Comparison of ENCODE assay signal across 28 cellular contexts in genomic region chr2:135796606-135797005, GRCh38.
"Had no signal": no experiment of that assay in that cellular context is flagged by ENCODE, and none has a peak within 500 bp of the region (broad histone marks: within the 10 kb centered on the region; RNA-seq: fewer than 3 reads in every experiment).

No MANE protein-coding gene starts in this region.

- H3K27me3 Mint-ChIP-seq: progenitor cell of endocrine pancreas; stimulated activated naive CD8-positive, alpha-beta T cell treated with anti-CD3 and anti-CD28 coated beads, Interleukin-15, amount 100 ng/mL, for 72 hours had no signal

- H3K27ac ChIP-seq: left lung, lower lobe of right lung, neural progenitor cell, ovary, right atrium auricular region, right lobe of liver, testis, thyroid gland, transverse colon, upper lobe of left lung, vagina had no signal

- H3K36me3 Mint-ChIP-seq: mesothelial cell of epicardium, naive B cell, natural killer cell, neural progenitor cell had no signal

- H3K27ac Mint-ChIP-seq: immature natural killer cell; mesothelial cell of epicardium; natural killer cell; nephron progenitor cell; neural progenitor cell; progenitor cell of endocrine pancreas; stimulated activated naive CD8-positive, alpha-beta T cell treated with anti-CD3 and anti-CD28 coated beads, Interleukin-15, amount 100 ng/mL, for 72 hours had no signal

- DNase-seq: hypothalamus; immature natural killer cell; kidney; left colon; left lung; lower lobe of right lung; mammary epithelial cell; mesendoderm; naive B cell; natural killer cell; nephron progenitor cell; ovary; right lobe of liver; stimulated activated CD4-positive, alpha-beta T cell treated with anti-CD3 and anti-CD28 coated beads, Interleukin-12 subunit alpha, Interleukin-12 subunit beta, amount 100 ng/mL, for 4 hours; stimulated activated CD4-positive, alpha-beta T cell treated with anti-CD3 and anti-CD28 coated beads, Interleukin-15, amount 100 ng/mL, for 24 hours; stimulated activated CD4-positive, alpha-beta T cell treated with anti-CD3 and anti-CD28 coated beads, Interleukin-2, amount 100 ng/mL, for 24 hours; stimulated activated CD4-positive, alpha-beta T cell treated with anti-CD3 and anti-CD28 coated beads, Interleukin-4, amount 100 ng/mL, for 1 hour; stimulated activated naive CD4-positive, alpha-beta T cell treated with Interleukin-2 at 50 U/mL for 16 hours; stimulated activated naive CD8-positive, alpha-beta T cell treated with anti-CD3 and anti-CD28 coated beads, Interleukin-15, amount 100 ng/mL, for 72 hours; testis; thyroid gland; transverse colon had no signal

- H3K4me3 Mint-ChIP-seq: immature natural killer cell, mesothelial cell of epicardium, naive B cell, natural killer cell, nephron progenitor cell, neural progenitor cell had no signal

- H3K9me3 Mint-ChIP-seq: natural killer cell had no signal

- ATAC-seq: left lung; lower lobe of right lung; right lobe of liver; stimulated activated naive CD8-positive, alpha-beta T cell treated with anti-CD3 and anti-CD28 coated beads, Interleukin-15, amount 100 ng/mL, for 72 hours had no signal

- H3K9me3 ChIP-seq: ovary, right lobe of liver, testis, thyroid gland, vagina had no signal

- H3K36me3 ChIP-seq: left lung, lower lobe of right lung, neural progenitor cell, ovary, right atrium auricular region, right lobe of liver, thyroid gland, transverse colon, upper lobe of left lung, vagina had no signal
